ENCODE assay signal across 13 cellular contexts in genomic region chr2:191728710-191729597, GRCh38. TPM values are rescaled to one million over a fixed set of nuclear protein-coding genes. Genes with fewer than 3 reads are reported as not detected.
DNase-seq lines count a peak whose midpoint lies in the region; ATAC-seq, FAIRE-seq and TF ChIP-seq lines count a peak whose summit lies in the region.
"Had no signal": no experiment of that assay in that cellular context is flagged by ENCODE, and none has a peak within 500 bp of the region (broad histone marks: within the 10 kb centered on the region; RNA-seq: fewer than 3 reads in every experiment).

No MANE protein-coding gene starts in this region.

- H3K4me1 ChIP-seq in small intestine (ENCODE audit: control insufficient read depth in 2 of 2, insufficient read depth in 1 of 2, low read depth in 1 of 2, low read length in 1 of 2): peaks cover 0 to 2% of the 10 kb centered on the region in 2 donors

- H3K4me3 ChIP-seq in LNCaP clone FGC (ENCODE audit: low read depth, low read length) (no peak overlapping the region), brain microvascular endothelial cell (ENCODE audit: low read depth, low read length) (no peak overlapping the region), small intestine (ENCODE audit: low read depth in 1 of 2, low read length in 2 of 2) (no peak overlapping the region)

- in situ Hi-C loops in brain microvascular endothelial cell (cut with HindIII; ENCODE audit: low pct_ligation_motif_present, low sequenced_read_pairs): no loop called here

- no peaks in the 10 kb centered on the region for H3K9me3 ChIP-seq in small intestine (ENCODE audit: control insufficient read depth, low read depth)

- no peak for DNase-seq in LNCaP clone FGC (ENCODE audit: low read depth)
- DNase-seq in brain microvascular endothelial cell: no peak
- peak; percentile 26 for DNase-seq in small intestine
- no peak for DNase-seq in stimulated activated CD4-positive, alpha-beta T cell treated with anti-CD3 and anti-CD28 coated beads, Interleukin-12 subunit alpha, Interleukin-12 subunit beta, amount 100 ng/mL, for 4 hours
- DNase-seq in dedifferentiated amniotic fluid mesenchymal stem cell (ENCODE audit: extremely low spot score): no peak
- DNase-seq in stimulated activated CD4-positive, alpha-beta T cell treated with anti-CD3 and anti-CD28 coated beads, Interleukin-4, amount 100 ng/mL, for 4 hours: no peak
- DNase-seq: activated CD8-positive, alpha-beta memory T cell treated with anti-CD3 and anti-CD28 coated beads, Interleukin-2, amount 50 U/mL, for 48 hours; anterior cingulate cortex; EL; mammary epithelial cell; NCI-H524 treated with DMSO at 0.1 percent for 48 hours had no signal

- 0 out of 2 replicates have a peak, but pooled peaks have one; percentile 7 for TF ChIP-seq CTCF in LNCaP clone FGC (IDR thresholded peaks at IDR 0.05; ENCODE audit: control insufficient read depth, extremely low read depth, insufficient read depth)
- TF ChIP-seq CTCF in brain microvascular endothelial cell (IDR thresholded peaks at IDR 0.05; ENCODE audit: low read depth, low read length, missing control alignments): peak; percentile 33

- H3K36me3 ChIP-seq in brain microvascular endothelial cell (replicated peaks): no peaks in the 10 kb centered on the region
- H3K36me3 ChIP-seq in small intestine (ENCODE audit: control insufficient read depth in 2 of 2, insufficient read depth in 2 of 2, low read length in 2 of 2): no peaks in the 10 kb centered on the region

- H3K27me3 ChIP-seq in brain microvascular endothelial cell (replicated peaks) (no peaks in the 10 kb centered on the region), small intestine (ENCODE audit: control insufficient read depth in 2 of 2, insufficient read depth in 2 of 2, low read length in 2 of 2) (peaks cover 0 to 2% of the 10 kb centered on the region in 2 donors)

- H3K27ac ChIP-seq in brain microvascular endothelial cell (no peak overlapping the region), small intestine (ENCODE audit: low read depth in 1 of 2, low read length in 1 of 2) (no peak overlapping the region)

- 32 to 59% (median 49%) methylated on average over 5 of the region's 5 CpGs for WGBS in small intestine, 3 donors

- peak; percentile 50 for ATAC-seq in GM21526 (IDR thresholded peaks at IDR 0.05; ENCODE audit: low FRiP score, unreplicated experiment)

- FAIRE-seq in small intestine (lab: Jason Lieb, UNC): no peak
- FAIRE-seq: frontal cortex had no signal

RNA-seq across cellular contexts. Expression of gene NABP1, which starts 51.0 kb away (rescaled TPM):
- 10 to 100 TPM; 14.4 to 44.7 (median 33.0) TPM for polyA plus RNA-seq in small intestine
